Comparison of ENCODE assay signal across 23 cellular contexts in the genomic region with DNA sequence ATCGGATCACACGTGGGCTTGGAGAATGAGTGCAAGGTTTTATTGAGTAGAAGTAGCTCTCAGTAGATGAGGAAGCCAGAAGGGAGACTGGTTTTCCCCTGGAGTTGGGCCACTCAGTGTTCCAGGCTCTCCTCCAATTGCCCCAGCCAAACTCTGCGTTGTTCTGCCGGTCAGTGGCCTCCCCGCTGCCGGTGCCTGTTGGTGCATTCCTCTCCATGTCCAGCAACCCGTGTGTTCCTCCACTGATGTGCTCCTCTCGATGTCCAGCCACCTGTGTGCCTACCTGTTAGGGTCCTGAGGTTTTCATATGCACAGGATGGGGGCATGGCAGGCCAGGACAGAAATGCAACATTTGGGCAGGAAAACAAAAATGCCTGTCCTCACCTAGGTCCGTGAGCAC.
DNase-seq lines count a peak whose midpoint lies in the region; ATAC-seq and TF ChIP-seq lines count a peak whose summit lies in the region.
"Had no signal": no experiment of that assay in that cellular context is flagged by ENCODE, and none has a peak within 500 bp of the region (broad histone marks: within the 10 kb centered on the region; RNA-seq: fewer than 3 reads in every experiment).

No MANE protein-coding gene starts in this region.

- H3K36me3 ChIP-seq in trophoblast cell (ENCODE audit: control insufficient read depth in 1 of 2, insufficient read depth in 2 of 2, low read length in 2 of 2) = no peaks in the 10 kb centered on the region
- H3K36me3 ChIP-seq: BE2C, BLaER1 had no signal

- peak; percentile 52 for DNase-seq in islet precursor cell
- no peak for DNase-seq in trophoblast cell
- DNase-seq in T-helper 2 cell treated with Interferon-gamma antibody and Interleukin-4, amounts not matched to agents 5 μg/mL and 100 μg/mL, for 36 hours (ENCODE audit: low spot score) = no peak
- DNase-seq: 8988T; ACHN; BE2C; C1 segment of cervical spinal cord; CD4-positive, alpha-beta memory T cell; CD4-positive, CD25-positive, alpha-beta regulatory T cell; CD8-positive, alpha-beta memory T cell; COR-L47; DMS 273 treated with DMSO at 0.1 percent for 48 hours; DMS153; DMS53; DMS79; DND-41; EL; GDM1 had no signal

- no peak overlapping the region for H3K23ac ChIP-seq in trophoblast cell (ENCODE audit: low read length)

- H3K4me3 Mint-ChIP-seq in T-helper 2 cell treated with Interferon-gamma antibody and Interleukin-4, amounts not matched to agents 5 μg/mL and 100 μg/mL, for 36 hours = no peak overlapping the region
- H3K4me3 Mint-ChIP-seq: CD14-positive monocyte; CD4-positive, alpha-beta memory T cell; CD4-positive, CD25-positive, alpha-beta regulatory T cell; CD8-positive, alpha-beta memory T cell had no signal

- H4K12ac ChIP-seq in trophoblast cell (ENCODE audit: low read depth, low read length) = no peak overlapping the region

- WGBS in trophoblast cell (ENCODE audit: extremely low coverage, insufficient coverage, insufficient read length) = no CpG with 5 or more reads among the region's 9 CpGs

- H3K27me3 Mint-ChIP-seq in T-helper 2 cell treated with Interferon-gamma antibody and Interleukin-4, amounts not matched to agents 5 μg/mL and 100 μg/mL, for 36 hours (ENCODE audit: low read depth) = no peaks in the 10 kb centered on the region
- H3K27me3 Mint-ChIP-seq: CD4-positive, alpha-beta memory T cell; CD4-positive, CD25-positive, alpha-beta regulatory T cell; CD8-positive, alpha-beta memory T cell had no signal

- no peak overlapping the region for H3K4me2 ChIP-seq in trophoblast cell (ENCODE audit: low read length)
- H3K4me2 ChIP-seq: BLaER1 had no signal

- no peak overlapping the region for H4K91ac ChIP-seq in trophoblast cell (ENCODE audit: low read depth, low read length)

- H2AK5ac ChIP-seq in trophoblast cell (ENCODE audit: low read length) = no peak overlapping the region

- peaks cover 4% of the 10 kb centered on the region for H3K9me3 ChIP-seq in trophoblast cell (ENCODE audit: insufficient read depth, low read depth, low read length)
- H3K9me3 ChIP-seq: BE2C, BLaER1 had no signal

- no peaks in the 10 kb centered on the region for H3K79me2 ChIP-seq in trophoblast cell (ENCODE audit: control insufficient read depth, insufficient read depth, low read length, poor library complexity)

- peaks cover 0 to 6% of the 10 kb centered on the region in 2 experiments for H3K4me1 ChIP-seq in trophoblast cell (ENCODE audit: control insufficient read depth in 1 of 2, insufficient read depth in 2 of 2, low read length in 2 of 2)
- H3K4me1 ChIP-seq: BE2C, BLaER1 had no signal

- H3K4ac ChIP-seq in trophoblast cell (ENCODE audit: low read depth, low read length) = no peak overlapping the region

- H3K14ac ChIP-seq in trophoblast cell (ENCODE audit: low read length) = no peak overlapping the region

- H3K36me3 Mint-ChIP-seq in T-helper 2 cell treated with Interferon-gamma antibody and Interleukin-4, amounts not matched to agents 5 μg/mL and 100 μg/mL, for 36 hours (ENCODE audit: low read depth) = no peaks in the 10 kb centered on the region
- H3K36me3 Mint-ChIP-seq: CD14-positive monocyte; CD4-positive, alpha-beta memory T cell; CD4-positive, CD25-positive, alpha-beta regulatory T cell had no signal

- no peak overlapping the region for H3K18ac ChIP-seq in trophoblast cell (ENCODE audit: low read length)

- no peak overlapping the region for H2BK5ac ChIP-seq in trophoblast cell (ENCODE audit: low read depth, low read length, poor library complexity)

- H3K4me3 ChIP-seq in trophoblast cell (ENCODE audit: low read depth, low read length) = peak overlapping the region; percentile 32
- H3K4me3 ChIP-seq: BLaER1, GM12878 had no signal

- no peak overlapping the region for H2BK120ac ChIP-seq in trophoblast cell (ENCODE audit: insufficient read depth, low read length, poor library complexity)

- ATAC-seq in HG03442 (IDR thresholded peaks at IDR 0.05; ENCODE audit: unreplicated experiment) (no peak), SK-N-SH treated with all-trans-retinoic acid at 6 μM for 48 hours (no peak)
- ATAC-seq: GM12878 had no signal

- H3K9ac ChIP-seq in trophoblast cell (ENCODE audit: low read length) = no peak overlapping the region
- H3K9ac ChIP-seq: BLaER1 had no signal

- H3K27me3 ChIP-seq in trophoblast cell (ENCODE audit: insufficient read depth, low read length) = no peaks in the 10 kb centered on the region
- H3K27me3 ChIP-seq: BE2C, BLaER1 had no signal

- H4K8ac ChIP-seq in trophoblast cell (ENCODE audit: low read depth, low read length) = no peak overlapping the region

- H3K79me1 ChIP-seq in trophoblast cell (ENCODE audit: low read length) = peaks cover 2% of the 10 kb centered on the region

- H2BK12ac ChIP-seq in trophoblast cell (ENCODE audit: low read length) = no peak overlapping the region

- no peak overlapping the region for H3K27ac Mint-ChIP-seq in T-helper 2 cell treated with Interferon-gamma antibody and Interleukin-4, amounts not matched to agents 5 μg/mL and 100 μg/mL, for 36 hours
- H3K27ac Mint-ChIP-seq: CD14-positive monocyte; CD4-positive, alpha-beta memory T cell; CD4-positive, CD25-positive, alpha-beta regulatory T cell; CD8-positive, alpha-beta memory T cell had no signal

- no peaks in the 10 kb centered on the region for H3K4me1 Mint-ChIP-seq in T-helper 2 cell treated with Interferon-gamma antibody and Interleukin-4, amounts not matched to agents 5 μg/mL and 100 μg/mL, for 36 hours (ENCODE audit: low read depth)
- H3K4me1 Mint-ChIP-seq: CD14-positive monocyte; CD4-positive, alpha-beta memory T cell; CD4-positive, CD25-positive, alpha-beta regulatory T cell; CD8-positive, alpha-beta memory T cell had no signal

- no peak overlapping the region for H3K27ac ChIP-seq in trophoblast cell (ENCODE audit: low read depth, low read length)
- H3K27ac ChIP-seq: BLaER1 had no signal

- H2AFZ ChIP-seq in trophoblast cell (ENCODE audit: insufficient read depth, low read length, poor library complexity) = no peak overlapping the region

- H3K9me3 Mint-ChIP-seq in T-helper 2 cell treated with Interferon-gamma antibody and Interleukin-4, amounts not matched to agents 5 μg/mL and 100 μg/mL, for 36 hours = peaks cover 46% of the 10 kb centered on the region

TF ChIP-seq in SK-N-SH treated with all-trans-retinoic acid at 6 μM for 48 hours, 23 proteins besides CTCF, POLR2A, EP300 and RAD21 (continues in another document):
- no peak for TF ChIP-seq PPARA (CRISPR knock-in tag; IDR thresholded peaks at IDR 0.05; ENCODE audit: borderline replicate concordance)
- TF ChIP-seq ARNTL (CRISPR knock-in tag; IDR thresholded peaks at IDR 0.05; ENCODE audit: borderline replicate concordance, low read depth) = no peak
- no peak for TF ChIP-seq ZNF70 (CRISPR knock-in tag; IDR thresholded peaks at IDR 0.05)
- TF ChIP-seq ZNF565 (CRISPR knock-in tag; conservative IDR thresholded peaks at IDR 0.05; ENCODE audit: low read depth) = no peak
- no peak for TF ChIP-seq ESRRG (CRISPR knock-in tag; IDR thresholded peaks at IDR 0.05)
- TF ChIP-seq, protein P1, sequence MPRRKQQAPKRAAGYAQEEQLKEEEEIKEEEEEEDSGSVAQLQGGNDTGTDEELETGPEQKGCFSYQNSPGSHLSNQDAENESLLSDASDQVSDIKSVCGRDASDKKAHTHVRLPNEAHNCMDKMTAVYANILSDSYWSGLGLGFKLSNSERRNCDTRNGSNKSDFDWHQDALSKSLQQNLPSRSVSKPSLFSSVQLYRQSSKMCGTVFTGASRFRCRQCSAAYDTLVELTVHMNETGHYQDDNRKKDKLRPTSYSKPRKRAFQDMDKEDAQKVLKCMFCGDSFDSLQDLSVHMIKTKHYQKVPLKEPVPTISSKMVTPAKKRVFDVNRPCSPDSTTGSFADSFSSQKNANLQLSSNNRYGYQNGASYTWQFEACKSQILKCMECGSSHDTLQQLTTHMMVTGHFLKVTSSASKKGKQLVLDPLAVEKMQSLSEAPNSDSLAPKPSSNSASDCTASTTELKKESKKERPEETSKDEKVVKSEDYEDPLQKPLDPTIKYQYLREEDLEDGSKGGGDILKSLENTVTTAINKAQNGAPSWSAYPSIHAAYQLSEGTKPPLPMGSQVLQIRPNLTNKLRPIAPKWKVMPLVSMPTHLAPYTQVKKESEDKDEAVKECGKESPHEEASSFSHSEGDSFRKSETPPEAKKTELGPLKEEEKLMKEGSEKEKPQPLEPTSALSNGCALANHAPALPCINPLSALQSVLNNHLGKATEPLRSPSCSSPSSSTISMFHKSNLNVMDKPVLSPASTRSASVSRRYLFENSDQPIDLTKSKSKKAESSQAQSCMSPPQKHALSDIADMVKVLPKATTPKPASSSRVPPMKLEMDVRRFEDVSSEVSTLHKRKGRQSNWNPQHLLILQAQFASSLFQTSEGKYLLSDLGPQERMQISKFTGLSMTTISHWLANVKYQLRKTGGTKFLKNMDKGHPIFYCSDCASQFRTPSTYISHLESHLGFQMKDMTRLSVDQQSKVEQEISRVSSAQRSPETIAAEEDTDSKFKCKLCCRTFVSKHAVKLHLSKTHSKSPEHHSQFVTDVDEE (CRISPR knock-in tag; IDR thresholded peaks at IDR 0.05) = no peak
- TF ChIP-seq ZFP3 (CRISPR knock-in tag; IDR thresholded peaks at IDR 0.05) = no peak
- TF ChIP-seq CSDC2 (CRISPR knock-in tag; IDR thresholded peaks at IDR 0.05) = no peak
- TF ChIP-seq BACH2 (CRISPR knock-in tag; IDR thresholded peaks at IDR 0.05; ENCODE audit: borderline replicate concordance) = no peak
- TF ChIP-seq TOX (CRISPR knock-in tag; IDR thresholded peaks at IDR 0.05; ENCODE audit: borderline replicate concordance) = no peak
- no peak for TF ChIP-seq RARB (CRISPR knock-in tag; IDR thresholded peaks at IDR 0.05)
- no peak for TF ChIP-seq ZC3H10 (CRISPR knock-in tag; IDR thresholded peaks at IDR 0.05)
- no peak for TF ChIP-seq ZNF8 (CRISPR knock-in tag; IDR thresholded peaks at IDR 0.05)
- TF ChIP-seq GLIS3 (CRISPR knock-in tag; IDR thresholded peaks at IDR 0.05) = no peak
- no peak for TF ChIP-seq OSR1 (CRISPR knock-in tag; IDR thresholded peaks at IDR 0.05)
- TF ChIP-seq, protein P2, sequence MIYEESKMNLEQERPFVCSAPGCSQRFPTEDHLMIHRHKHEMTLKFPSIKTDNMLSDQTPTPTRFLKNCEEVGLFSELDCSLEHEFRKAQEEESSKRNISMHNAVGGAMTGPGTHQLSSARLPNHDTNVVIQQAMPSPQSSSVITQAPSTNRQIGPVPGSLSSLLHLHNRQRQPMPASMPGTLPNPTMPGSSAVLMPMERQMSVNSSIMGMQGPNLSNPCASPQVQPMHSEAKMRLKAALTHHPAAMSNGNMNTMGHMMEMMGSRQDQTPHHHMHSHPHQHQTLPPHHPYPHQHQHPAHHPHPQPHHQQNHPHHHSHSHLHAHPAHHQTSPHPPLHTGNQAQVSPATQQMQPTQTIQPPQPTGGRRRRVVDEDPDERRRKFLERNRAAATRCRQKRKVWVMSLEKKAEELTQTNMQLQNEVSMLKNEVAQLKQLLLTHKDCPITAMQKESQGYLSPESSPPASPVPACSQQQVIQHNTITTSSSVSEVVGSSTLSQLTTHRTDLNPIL (CRISPR knock-in tag; IDR thresholded peaks at IDR 0.05; ENCODE audit: low read depth) = no peak
- TF ChIP-seq ISL1 (CRISPR knock-in tag; IDR thresholded peaks at IDR 0.05) = no peak
- no peak for TF ChIP-seq ZFP30 (CRISPR knock-in tag; IDR thresholded peaks at IDR 0.05)
